23 cellular contexts compared by ENCODE assay signal in genomic region chr12:102321305-102322082, GRCh38.
"Had no signal": no experiment of that assay in that cellular context is flagged by ENCODE, and none has a peak within 500 bp of the region (broad histone marks: within the 10 kb centered on the region; RNA-seq: fewer than 3 reads in every experiment).

No MANE protein-coding gene starts in this region.

- DNase-seq: natural killer cell; occipital lobe; ovary; posterior cingulate gyrus; psoas muscle; right cardiac atrium; spleen; stimulated activated CD4-positive, alpha-beta T cell treated with anti-CD3 and anti-CD28 coated beads, Interleukin-12 subunit alpha, Interleukin-12 subunit beta, amount 100 ng/mL, for 4 hours; stimulated activated CD4-positive, alpha-beta T cell treated with anti-CD3 and anti-CD28 coated beads, Interleukin-1b, Interleukin-23, amount 100 ng/mL, for 48 hours; stimulated activated CD4-positive, alpha-beta T cell treated with anti-CD3 and anti-CD28 coated beads, Interleukin-4, amount 100 ng/mL, for 1 hour; stimulated activated CD4-positive, alpha-beta T cell treated with anti-CD3 and anti-CD28 coated beads, Interleukin-4, amount 100 ng/mL, for 4 hours; stimulated activated CD8-positive, alpha-beta memory T cell treated with anti-CD3 and anti-CD28 coated beads, Interleukin-4, amount 100 ng/mL, for 48 hours; stimulated activated naive CD4-positive, alpha-beta T cell; stimulated activated naive CD8-positive, alpha-beta T cell treated with anti-CD3 and anti-CD28 coated beads, Interleukin-15, amount 100 ng/mL, for 72 hours; stimulated activated naive CD8-positive, alpha-beta T cell treated with anti-CD3 and anti-CD28 coated beads, Interleukin-15, Interleukin-2, amounts not matched to agents 100 U/mL and 50 U/mL, for 24 hours; substantia nigra; testis; tibial artery; transverse colon; upper lobe of right lung; uterus had no signal

- ATAC-seq: natural killer cell; psoas muscle; right cardiac atrium; sciatic nerve; stimulated activated memory B cell treated with anti-CD40 and anti-IgM and Interleukin-4, amounts not matched to agents 10 μg/mL and 1 μg/mL and 100 μg/mL, for 72 hours; stimulated activated naive CD8-positive, alpha-beta T cell treated with anti-CD3 and anti-CD28 coated beads, Interleukin-15, amount 100 ng/mL, for 72 hours; stimulated activated naive CD8-positive, alpha-beta T cell treated with anti-CD3 and anti-CD28 coated beads, Interleukin-15, Interleukin-2, amounts not matched to agents 100 U/mL and 50 U/mL, for 24 hours; upper lobe of right lung had no signal
